In the genomic region with DNA sequence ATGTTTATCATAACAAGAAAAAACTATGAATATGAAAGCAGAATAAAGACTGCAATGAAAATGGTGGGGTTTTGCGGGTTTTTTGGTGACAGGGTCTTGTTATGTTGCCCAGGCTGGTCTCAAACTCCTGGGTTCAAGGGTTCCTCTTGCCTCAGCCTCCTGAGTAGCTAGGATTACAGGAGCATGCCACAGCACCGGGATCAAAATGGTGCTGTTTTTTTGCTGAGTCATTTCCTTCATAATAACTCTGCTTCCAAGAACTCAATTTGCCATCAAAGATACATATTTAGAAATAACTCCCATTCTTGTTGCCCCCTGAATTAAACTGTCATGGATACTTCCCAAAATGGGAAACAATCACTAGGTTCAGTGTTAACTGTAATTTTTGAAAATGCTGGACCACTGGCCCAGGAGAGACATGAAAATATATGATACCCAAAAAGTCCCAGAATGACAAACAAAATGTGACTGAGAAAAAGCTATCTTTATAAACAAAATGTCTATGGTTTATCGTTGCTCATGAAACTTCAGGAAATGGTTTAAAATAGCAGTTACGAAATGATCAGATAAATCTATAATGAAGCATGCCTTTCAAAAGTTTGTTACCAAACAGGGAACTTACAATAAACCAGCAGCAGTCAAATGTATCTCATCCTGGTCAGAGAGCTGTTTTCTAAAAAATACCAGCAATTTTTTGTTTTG, we compare ENCODE assay signal across 1 cellular context.
A peak's percentile ranks its signal among the peaks of the same experiment; 100 is the strongest.
TF ChIP-seq lines count a peak whose summit lies in the region.

No MANE protein-coding gene starts in this region.

TF ChIP-seq in K562, 482 proteins besides CTCF, POLR2A, EP300 and RAD21 (continued from another document and continues in another):
- TF ChIP-seq HEY1 (CRISPR knock-in tag; IDR thresholded peaks at IDR 0.05; ENCODE audit: borderline replicate concordance), result no peak
- no peak for TF ChIP-seq FIP1L1 (IDR thresholded peaks at IDR 0.05; ENCODE audit: low read depth, low read length, poor library complexity, severe bottlenecking)
- peak; percentile 21; the same call in 1 of the 2 replicates for TF ChIP-seq RBFOX2 (IDR thresholded peaks at IDR 0.05; ENCODE audit: low read depth, low read length)
- TF ChIP-seq CC2D1A (IDR thresholded peaks at IDR 0.05), result no peak
- TF ChIP-seq TEAD2 (tag; IDR thresholded peaks at IDR 0.05), result no peak
- TF ChIP-seq, protein P1, sequence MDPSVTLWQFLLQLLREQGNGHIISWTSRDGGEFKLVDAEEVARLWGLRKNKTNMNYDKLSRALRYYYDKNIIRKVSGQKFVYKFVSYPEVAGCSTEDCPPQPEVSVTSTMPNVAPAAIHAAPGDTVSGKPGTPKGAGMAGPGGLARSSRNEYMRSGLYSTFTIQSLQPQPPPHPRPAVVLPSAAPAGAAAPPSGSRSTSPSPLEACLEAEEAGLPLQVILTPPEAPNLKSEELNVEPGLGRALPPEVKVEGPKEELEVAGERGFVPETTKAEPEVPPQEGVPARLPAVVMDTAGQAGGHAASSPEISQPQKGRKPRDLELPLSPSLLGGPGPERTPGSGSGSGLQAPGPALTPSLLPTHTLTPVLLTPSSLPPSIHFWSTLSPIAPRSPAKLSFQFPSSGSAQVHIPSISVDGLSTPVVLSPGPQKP (CRISPR knock-in tag; IDR thresholded peaks at IDR 0.05), result no peak
- TF ChIP-seq ZNF133 (CRISPR knock-in tag; IDR thresholded peaks at IDR 0.05), result no peak
- TF ChIP-seq, protein P2, sequence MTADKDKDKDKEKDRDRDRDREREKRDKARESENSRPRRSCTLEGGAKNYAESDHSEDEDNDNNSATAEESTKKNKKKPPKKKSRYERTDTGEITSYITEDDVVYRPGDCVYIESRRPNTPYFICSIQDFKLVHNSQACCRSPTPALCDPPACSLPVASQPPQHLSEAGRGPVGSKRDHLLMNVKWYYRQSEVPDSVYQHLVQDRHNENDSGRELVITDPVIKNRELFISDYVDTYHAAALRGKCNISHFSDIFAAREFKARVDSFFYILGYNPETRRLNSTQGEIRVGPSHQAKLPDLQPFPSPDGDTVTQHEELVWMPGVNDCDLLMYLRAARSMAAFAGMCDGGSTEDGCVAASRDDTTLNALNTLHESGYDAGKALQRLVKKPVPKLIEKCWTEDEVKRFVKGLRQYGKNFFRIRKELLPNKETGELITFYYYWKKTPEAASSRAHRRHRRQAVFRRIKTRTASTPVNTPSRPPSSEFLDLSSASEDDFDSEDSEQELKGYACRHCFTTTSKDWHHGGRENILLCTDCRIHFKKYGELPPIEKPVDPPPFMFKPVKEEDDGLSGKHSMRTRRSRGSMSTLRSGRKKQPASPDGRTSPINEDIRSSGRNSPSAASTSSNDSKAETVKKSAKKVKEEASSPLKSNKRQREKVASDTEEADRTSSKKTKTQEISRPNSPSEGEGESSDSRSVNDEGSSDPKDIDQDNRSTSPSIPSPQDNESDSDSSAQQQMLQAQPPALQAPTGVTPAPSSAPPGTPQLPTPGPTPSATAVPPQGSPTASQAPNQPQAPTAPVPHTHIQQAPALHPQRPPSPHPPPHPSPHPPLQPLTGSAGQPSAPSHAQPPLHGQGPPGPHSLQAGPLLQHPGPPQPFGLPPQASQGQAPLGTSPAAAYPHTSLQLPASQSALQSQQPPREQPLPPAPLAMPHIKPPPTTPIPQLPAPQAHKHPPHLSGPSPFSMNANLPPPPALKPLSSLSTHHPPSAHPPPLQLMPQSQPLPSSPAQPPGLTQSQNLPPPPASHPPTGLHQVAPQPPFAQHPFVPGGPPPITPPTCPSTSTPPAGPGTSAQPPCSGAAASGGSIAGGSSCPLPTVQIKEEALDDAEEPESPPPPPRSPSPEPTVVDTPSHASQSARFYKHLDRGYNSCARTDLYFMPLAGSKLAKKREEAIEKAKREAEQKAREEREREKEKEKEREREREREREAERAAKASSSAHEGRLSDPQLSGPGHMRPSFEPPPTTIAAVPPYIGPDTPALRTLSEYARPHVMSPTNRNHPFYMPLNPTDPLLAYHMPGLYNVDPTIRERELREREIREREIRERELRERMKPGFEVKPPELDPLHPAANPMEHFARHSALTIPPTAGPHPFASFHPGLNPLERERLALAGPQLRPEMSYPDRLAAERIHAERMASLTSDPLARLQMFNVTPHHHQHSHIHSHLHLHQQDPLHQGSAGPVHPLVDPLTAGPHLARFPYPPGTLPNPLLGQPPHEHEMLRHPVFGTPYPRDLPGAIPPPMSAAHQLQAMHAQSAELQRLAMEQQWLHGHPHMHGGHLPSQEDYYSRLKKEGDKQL (CRISPR knock-in tag; IDR thresholded peaks at IDR 0.05; ENCODE audit: borderline replicate concordance), result no peak
- TF ChIP-seq, protein P3, sequence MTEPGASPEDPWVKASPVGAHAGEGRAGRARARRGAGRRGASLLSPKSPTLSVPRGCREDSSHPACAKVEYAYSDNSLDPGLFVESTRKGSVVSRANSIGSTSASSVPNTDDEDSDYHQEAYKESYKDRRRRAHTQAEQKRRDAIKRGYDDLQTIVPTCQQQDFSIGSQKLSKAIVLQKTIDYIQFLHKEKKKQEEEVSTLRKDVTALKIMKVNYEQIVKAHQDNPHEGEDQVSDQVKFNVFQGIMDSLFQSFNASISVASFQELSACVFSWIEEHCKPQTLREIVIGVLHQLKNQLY (CRISPR knock-in tag; conservative IDR thresholded peaks at IDR 0.05), result no peak
- peak; percentile 91 for TF ChIP-seq SMARCA4 (IDR thresholded peaks at IDR 0.05)
- no peak for TF ChIP-seq ZNF347 (CRISPR knock-in tag; IDR thresholded peaks at IDR 0.05; ENCODE audit: low read depth)
- no peak for TF ChIP-seq DACH1 (IDR thresholded peaks at IDR 0.05; ENCODE audit: partially characterized antibody)
- TF ChIP-seq EP400 (IDR thresholded peaks at IDR 0.05), result peak; percentile 87
- TF ChIP-seq TEAD4 (IDR thresholded peaks at IDR 0.05; ENCODE audit: low read length), result peak; percentile 51
- no peak for TF ChIP-seq TEAD4 (CRISPR knock-in tag; IDR thresholded peaks at IDR 0.05; ENCODE audit: borderline replicate concordance)
- no peak for TF ChIP-seq GATA2 (CRISPR knock-in tag; IDR thresholded peaks at IDR 0.05)
- TF ChIP-seq TBL1XR1 (IDR thresholded peaks at IDR 0.05; ENCODE audit: low read length in 2 of 2), result 0 out of 4 replicates have a peak, but pooled peaks of 1 of the 2 experiments have one; percentile 35
- TF ChIP-seq EWSR1 (IDR thresholded peaks at IDR 0.05; ENCODE audit: borderline replicate concordance, low read depth, partially characterized antibody), result no peak
- TF ChIP-seq GABPB1 (CRISPR knock-in tag; IDR thresholded peaks at IDR 0.05), result peak; percentile 55
- no peak for TF ChIP-seq HOXB6 (CRISPR knock-in tag; IDR thresholded peaks at IDR 0.05; ENCODE audit: borderline replicate concordance)
- TF ChIP-seq CEBPB (tag; IDR thresholded peaks at IDR 0.05), result peak; percentile 85; the same call in 1 of the 2 replicates
- TF ChIP-seq NFIX (CRISPR knock-in tag; IDR thresholded peaks at IDR 0.05; ENCODE audit: low read depth), result no peak
- no peak for TF ChIP-seq RUNX1 (IDR thresholded peaks at IDR 0.05; ENCODE audit: low read depth)
- TF ChIP-seq CHD4 (IDR thresholded peaks at IDR 0.05; ENCODE audit: insufficient read depth, insufficient replicate concordance, low read depth, low read length, poor library complexity, severe bottlenecking), result no peak
- no peak for TF ChIP-seq ETS2 (tag; IDR thresholded peaks at IDR 0.05; ENCODE audit: borderline replicate concordance, poor library complexity, severe bottlenecking)
- TF ChIP-seq, protein P4, sequence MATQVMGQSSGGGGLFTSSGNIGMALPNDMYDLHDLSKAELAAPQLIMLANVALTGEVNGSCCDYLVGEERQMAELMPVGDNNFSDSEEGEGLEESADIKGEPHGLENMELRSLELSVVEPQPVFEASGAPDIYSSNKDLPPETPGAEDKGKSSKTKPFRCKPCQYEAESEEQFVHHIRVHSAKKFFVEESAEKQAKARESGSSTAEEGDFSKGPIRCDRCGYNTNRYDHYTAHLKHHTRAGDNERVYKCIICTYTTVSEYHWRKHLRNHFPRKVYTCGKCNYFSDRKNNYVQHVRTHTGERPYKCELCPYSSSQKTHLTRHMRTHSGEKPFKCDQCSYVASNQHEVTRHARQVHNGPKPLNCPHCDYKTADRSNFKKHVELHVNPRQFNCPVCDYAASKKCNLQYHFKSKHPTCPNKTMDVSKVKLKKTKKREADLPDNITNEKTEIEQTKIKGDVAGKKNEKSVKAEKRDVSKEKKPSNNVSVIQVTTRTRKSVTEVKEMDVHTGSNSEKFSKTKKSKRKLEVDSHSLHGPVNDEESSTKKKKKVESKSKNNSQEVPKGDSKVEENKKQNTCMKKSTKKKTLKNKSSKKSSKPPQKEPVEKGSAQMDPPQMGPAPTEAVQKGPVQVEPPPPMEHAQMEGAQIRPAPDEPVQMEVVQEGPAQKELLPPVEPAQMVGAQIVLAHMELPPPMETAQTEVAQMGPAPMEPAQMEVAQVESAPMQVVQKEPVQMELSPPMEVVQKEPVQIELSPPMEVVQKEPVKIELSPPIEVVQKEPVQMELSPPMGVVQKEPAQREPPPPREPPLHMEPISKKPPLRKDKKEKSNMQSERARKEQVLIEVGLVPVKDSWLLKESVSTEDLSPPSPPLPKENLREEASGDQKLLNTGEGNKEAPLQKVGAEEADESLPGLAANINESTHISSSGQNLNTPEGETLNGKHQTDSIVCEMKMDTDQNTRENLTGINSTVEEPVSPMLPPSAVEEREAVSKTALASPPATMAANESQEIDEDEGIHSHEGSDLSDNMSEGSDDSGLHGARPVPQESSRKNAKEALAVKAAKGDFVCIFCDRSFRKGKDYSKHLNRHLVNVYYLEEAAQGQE (CRISPR knock-in tag; IDR thresholded peaks at IDR 0.05; ENCODE audit: low read depth), result no peak
- TF ChIP-seq KHSRP (IDR thresholded peaks at IDR 0.05), result no peak
- no peak for TF ChIP-seq PCBP2 (IDR thresholded peaks at IDR 0.05; ENCODE audit: low read depth, low read length, poor library complexity, severe bottlenecking)
- TF ChIP-seq, protein P5, sequence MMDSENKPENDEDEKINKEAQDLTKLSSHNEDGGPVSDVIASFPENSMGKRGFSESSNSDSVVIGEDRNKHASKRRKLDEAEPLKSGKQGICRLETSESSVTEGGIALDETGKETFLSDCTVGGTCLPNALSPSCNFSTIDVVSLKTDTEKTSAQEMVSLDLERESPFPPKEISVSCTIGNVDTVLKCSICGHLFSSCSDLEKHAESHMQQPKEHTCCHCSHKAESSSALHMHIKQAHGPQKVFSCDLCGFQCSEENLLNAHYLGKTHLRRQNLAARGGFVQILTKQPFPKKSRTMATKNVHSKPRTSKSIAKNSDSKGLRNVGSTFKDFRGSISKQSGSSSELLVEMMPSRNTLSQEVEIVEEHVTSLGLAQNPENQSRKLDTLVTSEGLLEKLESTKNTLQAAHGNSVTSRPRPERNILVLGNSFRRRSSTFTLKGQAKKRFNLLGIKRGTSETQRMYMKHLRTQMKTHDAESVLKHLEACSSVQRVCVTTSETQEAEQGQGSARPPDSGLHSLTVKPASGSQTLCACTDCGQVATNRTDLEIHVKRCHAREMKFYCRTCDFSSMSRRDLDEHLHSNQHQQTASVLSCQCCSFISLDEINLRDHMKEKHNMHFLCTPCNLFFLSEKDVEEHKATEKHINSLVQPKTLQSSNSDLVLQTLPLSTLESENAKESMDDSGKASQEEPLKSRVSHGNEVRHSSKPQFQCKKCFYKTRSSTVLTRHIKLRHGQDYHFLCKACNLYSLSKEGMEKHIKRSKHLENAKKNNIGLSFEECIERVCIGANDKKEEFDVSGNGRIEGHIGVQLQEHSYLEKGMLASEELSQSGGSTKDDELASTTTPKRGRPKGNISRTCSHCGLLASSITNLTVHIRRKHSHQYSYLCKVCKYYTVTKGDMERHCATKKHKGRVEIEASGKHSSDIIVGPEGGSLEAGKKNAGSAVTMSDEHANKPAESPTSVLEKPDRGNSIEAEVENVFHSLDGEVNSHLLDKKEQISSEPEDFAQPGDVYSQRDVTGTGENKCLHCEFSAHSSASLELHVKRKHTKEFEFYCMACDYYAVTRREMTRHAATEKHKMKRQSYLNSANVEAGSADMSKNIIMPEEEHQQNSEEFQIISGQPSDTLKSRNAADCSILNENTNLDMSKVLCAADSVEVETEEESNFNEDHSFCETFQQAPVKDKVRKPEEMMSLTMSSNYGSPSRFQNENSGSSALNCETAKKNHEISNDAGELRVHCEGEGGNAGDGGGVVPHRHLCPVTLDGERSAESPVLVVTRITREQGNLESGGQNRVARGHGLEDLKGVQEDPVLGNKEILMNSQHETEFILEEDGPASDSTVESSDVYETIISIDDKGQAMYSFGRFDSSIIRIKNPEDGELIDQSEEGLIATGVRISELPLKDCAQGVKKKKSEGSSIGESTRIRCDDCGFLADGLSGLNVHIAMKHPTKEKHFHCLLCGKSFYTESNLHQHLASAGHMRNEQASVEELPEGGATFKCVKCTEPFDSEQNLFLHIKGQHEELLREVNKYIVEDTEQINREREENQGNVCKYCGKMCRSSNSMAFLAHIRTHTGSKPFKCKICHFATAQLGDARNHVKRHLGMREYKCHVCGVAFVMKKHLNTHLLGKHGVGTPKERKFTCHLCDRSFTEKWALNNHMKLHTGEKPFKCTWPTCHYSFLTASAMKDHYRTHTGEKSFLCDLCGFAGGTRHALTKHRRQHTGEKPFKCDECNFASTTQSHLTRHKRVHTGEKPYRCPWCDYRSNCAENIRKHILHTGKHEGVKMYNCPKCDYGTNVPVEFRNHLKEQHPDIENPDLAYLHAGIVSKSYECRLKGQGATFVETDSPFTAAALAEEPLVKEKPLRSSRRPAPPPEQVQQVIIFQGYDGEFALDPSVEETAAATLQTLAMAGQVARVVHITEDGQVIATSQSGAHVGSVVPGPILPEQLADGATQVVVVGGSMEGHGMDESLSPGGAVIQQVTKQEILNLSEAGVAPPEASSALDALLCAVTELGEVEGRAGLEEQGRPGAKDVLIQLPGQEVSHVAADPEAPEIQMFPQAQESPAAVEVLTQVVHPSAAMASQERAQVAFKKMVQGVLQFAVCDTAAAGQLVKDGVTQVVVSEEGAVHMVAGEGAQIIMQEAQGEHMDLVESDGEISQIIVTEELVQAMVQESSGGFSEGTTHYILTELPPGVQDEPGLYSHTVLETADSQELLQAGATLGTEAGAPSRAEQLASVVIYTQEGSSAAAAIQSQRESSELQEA (IDR thresholded peaks at IDR 0.05; ENCODE audit: low read depth), result no peak
- TF ChIP-seq, protein P6, sequence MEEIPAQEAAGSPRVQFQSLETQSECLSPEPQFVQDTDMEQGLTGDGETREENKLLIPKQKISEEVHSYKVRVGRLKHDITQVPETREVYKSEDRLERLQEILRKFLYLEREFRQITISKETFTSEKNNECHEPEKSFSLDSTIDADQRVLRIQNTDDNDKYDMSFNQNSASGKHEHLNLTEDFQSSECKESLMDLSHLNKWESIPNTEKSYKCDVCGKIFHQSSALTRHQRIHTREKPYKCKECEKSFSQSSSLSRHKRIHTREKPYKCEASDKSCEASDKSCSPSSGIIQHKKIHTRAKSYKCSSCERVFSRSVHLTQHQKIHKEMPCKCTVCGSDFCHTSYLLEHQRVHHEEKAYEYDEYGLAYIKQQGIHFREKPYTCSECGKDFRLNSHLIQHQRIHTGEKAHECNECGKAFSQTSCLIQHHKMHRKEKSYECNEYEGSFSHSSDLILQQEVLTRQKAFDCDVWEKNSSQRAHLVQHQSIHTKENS (CRISPR knock-in tag; IDR thresholded peaks at IDR 0.05), result no peak
- no peak for TF ChIP-seq GTF2F1 (IDR thresholded peaks at IDR 0.05; ENCODE audit: low read depth, low read length)
- TF ChIP-seq NR2C1 (IDR thresholded peaks at IDR 0.05), result 0 out of 2 replicates have a peak, but pooled peaks have one; percentile 12
- TF ChIP-seq NR2C1 (tag; IDR thresholded peaks at IDR 0.05), result peak; percentile 57
- no peak for TF ChIP-seq ZNF232 (CRISPR knock-in tag; IDR thresholded peaks at IDR 0.05)
- TF ChIP-seq GATAD2A (IDR thresholded peaks at IDR 0.05), result peak; percentile 54; the same call in 1 of the 2 replicates
- peak; percentile 18 to 55; a peak in 2 of 4 replicates for TF ChIP-seq ARNT (IDR thresholded peaks at IDR 0.05)
- no peak for TF ChIP-seq CHD2 (IDR thresholded peaks at IDR 0.05; ENCODE audit: low read depth, low read length)
- no peak for TF ChIP-seq TOE1 (IDR thresholded peaks at IDR 0.05; ENCODE audit: borderline replicate concordance)
- no peak for TF ChIP-seq TOE1 (CRISPR knock-in tag; IDR thresholded peaks at IDR 0.05; ENCODE audit: borderline replicate concordance, low read depth)
